15 cellular contexts compared by ENCODE assay signal in the genomic region with DNA sequence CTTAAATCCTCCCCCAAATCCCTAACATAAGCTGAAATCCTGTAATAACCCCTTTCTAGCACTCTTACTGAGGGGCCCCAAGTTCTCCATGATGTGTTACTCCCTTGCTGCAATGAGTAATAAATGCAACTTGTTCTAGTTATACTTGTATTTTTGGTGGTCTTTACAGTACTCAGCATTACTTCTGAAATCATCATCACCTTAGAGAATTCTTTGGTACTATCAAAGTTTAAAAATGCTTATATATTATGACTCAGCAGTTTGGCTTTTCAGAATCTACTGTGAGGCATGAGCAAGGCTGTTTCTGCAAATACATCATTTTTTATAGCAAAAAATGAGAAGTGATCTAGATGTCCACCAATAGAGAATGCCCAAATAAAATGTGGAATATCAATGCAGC. TPM values are rescaled to one million over a fixed set of nuclear protein-coding genes. Genes with fewer than 3 reads are reported as not detected.
DNase-seq lines count a peak whose midpoint lies in the region; ATAC-seq, FAIRE-seq and TF ChIP-seq lines count a peak whose summit lies in the region.
"Had no signal": no experiment of that assay in that cellular context is flagged by ENCODE, and none has a peak within 500 bp of the region (broad histone marks: within the 10 kb centered on the region; RNA-seq: fewer than 3 reads in every experiment).

No MANE protein-coding gene starts in this region.

- H3K27ac ChIP-seq in HepG2 (ENCODE audit: extremely low read length, insufficient read depth, low read length) (no peak overlapping the region), right lobe of liver (no peak overlapping the region)

- no peaks in the 10 kb centered on the region for H3K27me3 Mint-ChIP-seq in type B pancreatic cell
- no peaks in the 10 kb centered on the region for H3K27me3 Mint-ChIP-seq in T-helper 2 cell treated with Interferon-gamma antibody and Interleukin-4, amounts not matched to agents 5 μg/mL and 100 μg/mL, for 36 hours (ENCODE audit: low read depth)

- no peak for TF ChIP-seq CTCF in HepG2 (CRISPR knock-in tag; IDR thresholded peaks at IDR 0.05)
- no peak for TF ChIP-seq CTCF in right lobe of liver (IDR thresholded peaks at IDR 0.05)
- TF ChIP-seq CTCF in type B pancreatic cell (conservative IDR thresholded peaks at IDR 0.05): no peak

- POLR2A ChIA-PET in HepG2 (lab: Yijun Ruan, JAX): no interaction called here

- H3K4me2 ChIP-seq in HepG2 (ENCODE audit: low read depth, low read length): no peak overlapping the region

- H3K36me3 ChIP-seq in HepG2 (replicated peaks in 1 of 2; ENCODE audit: control insufficient read depth in 1 of 2, insufficient read depth in 2 of 2, low read length in 2 of 2) (peaks cover 13 to 71% of the 10 kb centered on the region in 2 experiments), right lobe of liver (peaks cover 0 to 65% (median 24%) of the 10 kb centered on the region in 4 donors)

- H3K79me2 ChIP-seq in HepG2 (ENCODE audit: insufficient read depth, low read length): no peaks in the 10 kb centered on the region

- H3K4me1 ChIP-seq in HepG2 (ENCODE audit: insufficient read depth, low read length) (no peaks in the 10 kb centered on the region), right lobe of liver (no peaks in the 10 kb centered on the region)

- ATAC-seq in HepG2 (no peak), right lobe of liver (no peak), SK-N-SH treated with all-trans-retinoic acid at 6 μM for 48 hours (peak; percentile 41), GM19452 (IDR thresholded peaks at IDR 0.05; ENCODE audit: unreplicated experiment) (no peak)
- ATAC-seq: CD8-positive, alpha-beta T cell had no signal

- no peak for TF ChIP-seq RAD21 in HepG2 (CRISPR knock-in tag; IDR thresholded peaks at IDR 0.05)

- TF ChIP-seq EP300 in HepG2 (IDR thresholded peaks at IDR 0.05; ENCODE audit: low read depth in 2 of 2, low read length in 2 of 2): no peak
- no peak for TF ChIP-seq EP300 in HepG2 (CRISPR knock-in tag; IDR thresholded peaks at IDR 0.05; ENCODE audit: borderline replicate concordance)

- H3K27me3 ChIP-seq in HepG2 (ENCODE audit: control insufficient read depth in 1 of 2, insufficient read depth in 2 of 2, low read length in 2 of 2) (no peaks in the 10 kb centered on the region), right lobe of liver (no peaks in the 10 kb centered on the region)

- H3K9ac ChIP-seq in HepG2 (ENCODE audit: insufficient read depth, low read depth, low read length): no peak overlapping the region

- no peaks in the 10 kb centered on the region for H4K20me1 ChIP-seq in HepG2 (ENCODE audit: insufficient read depth, low read length)

- intact Hi-C loops in HepG2 (cut with micrococcal nuclease; ENCODE audit: unreplicated experiment) (no loop called here), right lobe of liver (cut with DNase I) (no loop called here)

- TF ChIP-seq POLR2A in HepG2 (IDR thresholded peaks at IDR 0.05; ENCODE audit: insufficient read depth in 1 of 2, low read depth in 2 of 2, low read length in 2 of 2) (no peak), right lobe of liver (IDR thresholded peaks at IDR 0.05) (no peak)

- H3K9me3 ChIP-seq in HepG2 (ENCODE audit: low read length) (no peaks in the 10 kb centered on the region), right lobe of liver (no peaks in the 10 kb centered on the region)

- DNase-seq in HepG2 (ENCODE audit: low spot score) (no peak), right lobe of liver (no peak), fibroblast of peridontal ligament (ENCODE audit: extremely low read depth) (peak; percentile 60), type B pancreatic cell (ENCODE audit: extremely low spot score, unreplicated experiment) (no peak), epidermal melanocyte (ENCODE audit: insufficient read length, low spot score) (no peak)
- DNase-seq in T-helper 2 cell treated with Interferon-gamma antibody and Interleukin-4, amounts not matched to agents 5 μg/mL and 100 μg/mL, for 36 hours (ENCODE audit: low spot score): no peak
- DNase-seq: activated CD4-positive, alpha-beta T cell treated with anti-CD3 and anti-CD28 coated beads for 1 hour; activated naive CD4-positive, alpha-beta T cell treated with anti-CD3 and anti-CD28 coated beads for 36 hours; CD8-positive, alpha-beta T cell; effector CD4-positive, alpha-beta T cell; NCI-H1048; NCI-H524 treated with DMSO at 0.1 percent for 48 hours; SIG-M5 had no signal

- CTCF ChIA-PET in HepG2 (lab: Yijun Ruan, JAX; ENCODE audit: low intra/inter-chr PET ratio, low total read pairs): no interaction called here

- no peak overlapping the region for H2AFZ ChIP-seq in HepG2 (ENCODE audit: low read length)

- H3K4me1 Mint-ChIP-seq in type B pancreatic cell (ENCODE audit: unreplicated experiment): no peaks in the 10 kb centered on the region
- peaks cover 23% of the 10 kb centered on the region for H3K4me1 Mint-ChIP-seq in T-helper 2 cell treated with Interferon-gamma antibody and Interleukin-4, amounts not matched to agents 5 μg/mL and 100 μg/mL, for 36 hours (ENCODE audit: low read depth)

- no peak overlapping the region for H3K4me3 Mint-ChIP-seq in type B pancreatic cell
- no peak overlapping the region for H3K4me3 Mint-ChIP-seq in T-helper 2 cell treated with Interferon-gamma antibody and Interleukin-4, amounts not matched to agents 5 μg/mL and 100 μg/mL, for 36 hours
- H3K4me3 Mint-ChIP-seq: activated naive CD4-positive, alpha-beta T cell treated with anti-CD3 and anti-CD28 coated beads for 36 hours; CD8-positive, alpha-beta T cell had no signal

- no peak for FAIRE-seq in HepG2 (lab: Jason Lieb, UNC)

- in situ Hi-C loops in HepG2 (cut with HindIII; ENCODE audit: extremely low pct_ligation_motif_present, low pct_unique_long_range_greater_than_20kb): no loop called here

- BruUV-seq in HepG2 (replicated peaks; lab: Mats Ljungman, UMichigan): no TSS peak

- H3K36me3 Mint-ChIP-seq in type B pancreatic cell: peaks cover 42% of the 10 kb centered on the region
- peaks cover 59% of the 10 kb centered on the region for H3K36me3 Mint-ChIP-seq in T-helper 2 cell treated with Interferon-gamma antibody and Interleukin-4, amounts not matched to agents 5 μg/mL and 100 μg/mL, for 36 hours (ENCODE audit: low read depth)

- H3K9me3 Mint-ChIP-seq in type B pancreatic cell: no peaks in the 10 kb centered on the region
- no peaks in the 10 kb centered on the region for H3K9me3 Mint-ChIP-seq in T-helper 2 cell treated with Interferon-gamma antibody and Interleukin-4, amounts not matched to agents 5 μg/mL and 100 μg/mL, for 36 hours
- H3K9me3 Mint-ChIP-seq: activated naive CD4-positive, alpha-beta T cell treated with anti-CD3 and anti-CD28 coated beads for 36 hours; CD8-positive, alpha-beta T cell had no signal

- H3K27ac Mint-ChIP-seq in type B pancreatic cell: peak overlapping the region; percentile 39
- H3K27ac Mint-ChIP-seq in T-helper 2 cell treated with Interferon-gamma antibody and Interleukin-4, amounts not matched to agents 5 μg/mL and 100 μg/mL, for 36 hours: no peak overlapping the region
- H3K27ac Mint-ChIP-seq: activated naive CD4-positive, alpha-beta T cell treated with anti-CD3 and anti-CD28 coated beads for 36 hours had no signal

- H3K4me3 ChIP-seq in HepG2 (replicated peaks in 1 of 3; ENCODE audit: insufficient read depth in 1 of 3, low read depth in 2 of 3, low read length in 3 of 3): no peak overlapping the region
- no peak overlapping the region for H3K4me3 ChIP-seq in right lobe of liver

TF ChIP-seq in HepG2, 621 proteins besides CTCF, POLR2A, EP300 and RAD21:
- TF ChIP-seq ZNF160 (CRISPR knock-in tag; IDR thresholded peaks at IDR 0.05): no peak
- peak; percentile 73 for TF ChIP-seq MAFF (IDR thresholded peaks at IDR 0.05; ENCODE audit: low read depth, low read length)
- peak; percentile 78 for TF ChIP-seq NFE2L2 (IDR thresholded peaks at IDR 0.05; ENCODE audit: low read length)
- TF ChIP-seq MAFK (conservative IDR thresholded peaks at IDR 0.05 in 1 of 2, IDR thresholded peaks at IDR 0.05 in 1 of 2; ENCODE audit: low read length in 2 of 2): peak; percentile 81 to 85

TF ChIP-seq in SK-N-SH treated with all-trans-retinoic acid at 6 μM for 48 hours, 23 proteins besides CTCF, POLR2A, EP300 and RAD21 (continues in another document):
- TF ChIP-seq ZNF70 (CRISPR knock-in tag; IDR thresholded peaks at IDR 0.05): no peak
- TF ChIP-seq PPARA (CRISPR knock-in tag; IDR thresholded peaks at IDR 0.05; ENCODE audit: borderline replicate concordance): no peak

RNA-seq across cellular contexts. Expression of a gene that starts 20.8 kb away (rescaled TPM):
- total RNA-seq in HepG2 (2016; rRNA removed; fragmentation: Illumina TruSeq; extraction: Trizol) (not detected in 2 replicates), right lobe of liver (under 1 TPM in 4 of 6 experiments, not detected in 2; 0.24 to 0.83 (median 0.40) TPM), type B pancreatic cell (ENCODE audit: low replicate concordance) (0.29 and 2.0 TPM in 2 replicates)
- total RNA-seq in HepG2 (2016; cell fraction: cytosol; rRNA removed; fragmentation: Illumina TruSeq; extraction: Trizol; ENCODE audit: low read depth): not detected in 2 replicates
- total RNA-seq in HepG2 (2016; cell fraction: insoluble cytoplasmic fraction; rRNA removed; fragmentation: Illumina TruSeq; extraction: Trizol): not detected in 2 replicates
- total RNA-seq in HepG2 (2016; cell fraction: membrane; rRNA removed; fragmentation: Illumina TruSeq; extraction: Trizol): not detected in 2 replicates
- not detected in 2 replicates for total RNA-seq in HepG2 (2016; cell fraction: nucleus; rRNA removed; fragmentation: Illumina TruSeq; extraction: Trizol)
- polyA plus RNA-seq in HepG2 (2011; rRNA removed): 0.08 TPM in 1 of 2 replicates, not detected in the other
- 0.11 TPM in 1 of 2 replicates, not detected in the other for polyA plus RNA-seq in HepG2 (2011; cell fraction: cytosol; rRNA removed)
- polyA plus RNA-seq in HepG2 (2011; cell fraction: nucleus; rRNA removed): 0.14 and 0.66 TPM in 2 replicates
- polyA plus RNA-seq in HepG2 (2012): not detected in 2 replicates
- polyA plus RNA-seq in HepG2 (2016; cell fraction: cytosol; fragmentation: Illumina TruSeq; extraction: Trizol; ENCODE audit: low read depth): not detected in 2 replicates
- polyA plus RNA-seq in HepG2 (2016; cell fraction: insoluble cytoplasmic fraction; fragmentation: Illumina TruSeq; extraction: Trizol; ENCODE audit: low read depth): not detected in 2 replicates
- not detected in 2 replicates for polyA plus RNA-seq in HepG2 (2016; cell fraction: membrane; fragmentation: Illumina TruSeq; extraction: Trizol; ENCODE audit: low read depth)
- not detected in 2 replicates for polyA plus RNA-seq in HepG2 (2016; cell fraction: nucleus; fragmentation: Illumina TruSeq; extraction: Trizol; ENCODE audit: insufficient read depth, low read depth)
- polyA minus RNA-seq in HepG2 (2011; rRNA and poly(A)+ RNA removed; ENCODE audit: low replicate concordance): 0.23 and 0.62 TPM in 2 replicates
- not detected in 2 replicates for polyA minus RNA-seq in HepG2 (2011; cell fraction: cytosol; rRNA and poly(A)+ RNA removed)
- polyA minus RNA-seq in HepG2 (2011; cell fraction: nucleus; rRNA and poly(A)+ RNA removed): 0.99 and 1.3 TPM in 2 replicates
- total RNA-seq: activated naive CD4-positive, alpha-beta T cell treated with anti-CD3 and anti-CD28 coated beads for 36 hours; CD8-positive, alpha-beta T cell had no signal
